ENCODE assay signal across 2 cellular contexts in genomic region chr17:62064029-62064790, GRCh38.
TF ChIP-seq lines count a peak whose summit lies in the region.

No MANE protein-coding gene starts in this region.

TF ChIP-seq in K562, 482 proteins besides CTCF, POLR2A, EP300 and RAD21:
- TF ChIP-seq NFE2 (IDR thresholded peaks at IDR 0.05; ENCODE audit: low read depth): peak; percentile 75
- peak; percentile 83 for TF ChIP-seq ZNF316 (IDR thresholded peaks at IDR 0.05)
- TF ChIP-seq HMBOX1 (IDR thresholded peaks at IDR 0.05): peak; percentile 94
- TF ChIP-seq PKNOX1 (IDR thresholded peaks at IDR 0.05): peak; percentile 77
- TF ChIP-seq POLR2AphosphoS5 (IDR thresholded peaks at IDR 0.05; ENCODE audit: control insufficient read depth, insufficient read depth, low read depth, low read length): no peak
- TF ChIP-seq C11orf30 (IDR thresholded peaks at IDR 0.05; ENCODE audit: low read depth): peak; percentile 74
- TF ChIP-seq MAFK (IDR thresholded peaks at IDR 0.05; ENCODE audit: low read length): peak; percentile 32; the same call in 1 of the 2 replicates
- no peak for TF ChIP-seq CLOCK (CRISPR knock-in tag; IDR thresholded peaks at IDR 0.05; ENCODE audit: borderline replicate concordance)
- peak; percentile 53; the same call in 1 of the 2 replicates for TF ChIP-seq NFE2L1 (tag; IDR thresholded peaks at IDR 0.05; ENCODE audit: borderline replicate concordance, low read depth)
- no peak for TF ChIP-seq ZNF253 (CRISPR knock-in tag; conservative IDR thresholded peaks at IDR 0.05)
- TF ChIP-seq ID3 (CRISPR knock-in tag; IDR thresholded peaks at IDR 0.05): peak; percentile 50; the same call in 1 of the 2 replicates
- no peak for TF ChIP-seq ID3 (tag; IDR thresholded peaks at IDR 0.05)
- TF ChIP-seq MTA2 (IDR thresholded peaks at IDR 0.05; ENCODE audit: low read depth): no peak
- TF ChIP-seq MEIS2 (IDR thresholded peaks at IDR 0.05; ENCODE audit: partially characterized antibody): peak; percentile 26
- no peak for TF ChIP-seq SMAD3 (CRISPR knock-in tag; conservative IDR thresholded peaks at IDR 0.05)
- TF ChIP-seq MAFF (IDR thresholded peaks at IDR 0.05; ENCODE audit: low read length): peak; percentile 60; the same call in 1 of the 2 replicates
- TF ChIP-seq SMARCE1 (IDR thresholded peaks at IDR 0.05): 0 out of 2 replicates have a peak, but pooled peaks have one; percentile 43
- peak; percentile 87 for TF ChIP-seq MAFG (tag; conservative IDR thresholded peaks at IDR 0.05)
- 0 out of 2 replicates have a peak, but pooled peaks have one; percentile 5 for TF ChIP-seq ARID2 (IDR thresholded peaks at IDR 0.05)

TF ChIP-seq in HepG2, 621 proteins besides CTCF, POLR2A, EP300 and RAD21:
- peak; percentile 53; the same call in 1 of the 2 replicates for TF ChIP-seq NFE2L2 (IDR thresholded peaks at IDR 0.05; ENCODE audit: low read length)
- TF ChIP-seq SAP130 (CRISPR knock-in tag; IDR thresholded peaks at IDR 0.05; ENCODE audit: low read depth): 0 out of 2 replicates have a peak, but pooled peaks have one; percentile 11
- no peak for TF ChIP-seq NBN (conservative IDR thresholded peaks at IDR 0.05)
- 0 out of 2 replicates have a peak, but pooled peaks have one; percentile 33 for TF ChIP-seq POGK (CRISPR knock-in tag; conservative IDR thresholded peaks at IDR 0.05)
- no peak for TF ChIP-seq ZNF362 (CRISPR knock-in tag; IDR thresholded peaks at IDR 0.05; ENCODE audit: borderline replicate concordance)
- TF ChIP-seq KDM5A (IDR thresholded peaks at IDR 0.05; ENCODE audit: borderline replicate concordance, low read length): peak; percentile 35; the same call in 1 of the 2 replicates
- TF ChIP-seq GFI1 (CRISPR knock-in tag; IDR thresholded peaks at IDR 0.05; ENCODE audit: borderline replicate concordance): 0 out of 2 replicates have a peak, but pooled peaks have one; percentile 16
- no peak for TF ChIP-seq CREB1 (IDR thresholded peaks at IDR 0.05)
- TF ChIP-seq CREB1 (CRISPR knock-in tag; IDR thresholded peaks at IDR 0.05): 0 out of 2 replicates have a peak, but pooled peaks have one; percentile 10
- 0 out of 2 replicates have a peak, but pooled peaks have one; percentile 24 for TF ChIP-seq ZSCAN30 (CRISPR knock-in tag; IDR thresholded peaks at IDR 0.05)
- 0 out of 2 replicates have a peak, but pooled peaks have one; percentile 21 for TF ChIP-seq NFATC3 (CRISPR knock-in tag; IDR thresholded peaks at IDR 0.05)
- no peak for TF ChIP-seq ASH2L (IDR thresholded peaks at IDR 0.05; ENCODE audit: insufficient read length, low read depth, low read length)
